ENCODE assay signal across 35 cellular contexts in genomic region chr12:54071942-54072341, GRCh38. TPM values are rescaled to one million over a fixed set of nuclear protein-coding genes. Genes with fewer than 3 reads are reported as not detected.
"Had no signal": no experiment of that assay in that cellular context is flagged by ENCODE, and none has a peak within 500 bp of the region (broad histone marks: within the 10 kb centered on the region; RNA-seq: fewer than 3 reads in every experiment).

No MANE protein-coding gene starts in this region.

- FAIRE-seq: RCC 7860 had no signal

- ATAC-seq: PC-3, Right ventricle myocardium inferior had no signal

- H3K9me3 ChIP-seq: SJCRH30 had no signal

- H3K4me2 ChIP-seq: KMS-11 had no signal

- H3K27ac ChIP-seq: KMS-11, RWPE1, SJCRH30 had no signal

- H3K4me1 ChIP-seq: SJCRH30 had no signal

- H3K9ac ChIP-seq: KMS-11 had no signal

- H3K36me3 ChIP-seq: SJCRH30 had no signal

- H3K4me3 ChIP-seq: SJCRH30 had no signal

- H3K27me3 ChIP-seq: SJCRH30 had no signal

- DNase-seq: Karpas-422, KBM-7, MM.1S, MV-4-11, NCI-H1092, NCI-H1105, NCI-H1436, NCI-H146, NCI-H1694, NCI-H187, NCI-H1930, NCI-H2029 treated with DMSO at 0.1 percent for 48 hours, NCI-H2081 treated with DMSO at 0.1 percent for 48 hours, NCI-H2107, NCI-H2171, NCI-H2227 treated with DMSO at 0.1 percent for 48 hours, NCI-H345, NCI-H446, NCI-H510A treated with DMSO at 0.1 percent for 48 hours, NCI-H524 treated with DMSO at 0.1 percent for 48 hours, NCI-H526 treated with DMSO at 0.1 percent for 48 hours, NCI-H774, OCI-M1, SHP77, SIG-M5, SJCRH30, SW 1271, T-helper 1 cell had no signal

RNA-seq across cellular contexts. Expression of gene HOXC4, which starts 18.3 kb away (rescaled TPM):
- total RNA-seq: Right ventricle myocardium inferior had no signal

RNA-seq across cellular contexts. Expression of gene HOXC5, which starts 39.1 kb away (rescaled TPM):
- total RNA-seq: MCF 10A, Right ventricle myocardium inferior, SJCRH30, SK-MEL-5 had no signal
